8 cellular contexts compared by ENCODE assay signal in the genomic region with DNA sequence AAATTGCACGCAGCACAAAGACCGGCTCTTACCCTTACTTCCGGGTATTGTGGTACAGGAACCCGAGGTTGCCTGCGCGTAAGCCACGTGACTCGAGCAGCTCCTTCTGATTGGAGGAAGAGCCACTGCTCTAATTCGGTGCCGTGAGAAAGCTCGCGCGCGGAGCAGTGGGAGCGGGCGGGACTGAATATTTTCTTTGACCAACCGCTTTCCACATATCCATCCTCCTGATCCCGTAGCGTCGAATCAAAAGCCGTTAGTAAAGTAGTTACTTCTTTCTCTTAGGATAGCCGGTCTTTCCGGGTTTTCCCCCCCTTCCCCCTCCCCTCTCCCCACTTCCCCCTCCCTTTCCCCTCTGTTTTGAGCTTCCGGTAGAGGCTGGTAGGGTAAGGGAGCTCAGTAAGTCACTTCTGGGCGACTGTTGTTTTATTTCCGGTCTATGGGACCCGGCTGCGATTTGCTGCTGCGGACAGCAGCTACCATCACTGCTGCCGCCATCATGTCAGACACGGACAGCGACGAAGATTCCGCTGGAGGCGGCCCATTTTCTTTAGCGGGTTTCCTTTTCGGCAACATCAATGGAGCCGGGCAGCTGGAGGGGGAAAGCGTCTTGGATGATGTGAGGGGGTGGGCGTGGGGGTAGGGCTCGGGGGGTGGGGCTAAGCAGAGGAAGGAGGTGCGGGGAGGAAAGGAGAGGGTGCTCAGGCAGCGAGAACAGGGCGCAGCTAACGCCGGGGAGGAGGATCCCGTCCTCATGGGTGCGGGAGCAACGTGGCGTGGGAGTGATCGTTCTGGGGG. TPM values are rescaled to one million over a fixed set of nuclear protein-coding genes. Genes with fewer than 3 reads are reported as not detected.
DNase-seq lines count a peak whose midpoint lies in the region; ATAC-seq and TF ChIP-seq lines count a peak whose summit lies in the region.

TSS of gene TAF1 (plus strand) at position 482 of the 798 bp plus-strand sequence. CDS start at position 500, 18 bp downstream.

- H3K4me3 Mint-ChIP-seq in activated T-helper 2 cell treated with anti-CD3 and anti-CD28 coated beads, Interferon-gamma antibody, Interleukin-2, Interleukin-4, amounts not matched to agents 10 μg/mL and 5 μg/mL and 100 μg/mL, durations not matched to agents 14 hours and 24 hours and 36 hours (ENCODE audit: low read depth): peak within 1 kb of the TSS; percentile 98
- H3K4me3 Mint-ChIP-seq in naive thymus-derived CD4-positive, alpha-beta T cell: peak within 1 kb of the TSS; percentile 86 to 99 (median 96)
- H3K4me3 Mint-ChIP-seq in stimulated activated naive B cell treated with anti-CD40 and anti-IgM and Interleukin-4, amounts not matched to agents 10 μg/mL and 1 μg/mL and 100 μg/mL, for 72 hours: peak within 1 kb of the TSS; percentile 97 to 99

- H3K4me1 ChIP-seq in RWPE2 (ENCODE audit: insufficient read depth, poor library complexity, severe bottlenecking) (no peaks in the 10 kb centered on the region), fibroblast of lung (ENCODE audit: control insufficient read depth, extremely low read depth, insufficient read depth, low read length) (peaks cover 2% of the 10 kb centered on the region)
- H3K4me1 ChIP-seq in naive thymus-derived CD4-positive, alpha-beta T cell (ENCODE audit: control insufficient read depth in 2 of 2, insufficient read depth in 2 of 2, low read length in 2 of 2): peaks cover 5 to 9% of the 10 kb centered on the region in 2 donors

- peaks cover 32% of the 10 kb centered on the region for H3K36me3 Mint-ChIP-seq in activated T-helper 2 cell treated with anti-CD3 and anti-CD28 coated beads, Interferon-gamma antibody, Interleukin-2, Interleukin-4, amounts not matched to agents 10 μg/mL and 5 μg/mL and 100 μg/mL, durations not matched to agents 14 hours and 24 hours and 36 hours (ENCODE audit: low read depth)
- peaks cover 0 to 10% (median 4%) of the 10 kb centered on the region in 5 donors for H3K36me3 Mint-ChIP-seq in naive thymus-derived CD4-positive, alpha-beta T cell
- peaks cover 14 to 18% of the 10 kb centered on the region in 2 donors for H3K36me3 Mint-ChIP-seq in stimulated activated naive B cell treated with anti-CD40 and anti-IgM and Interleukin-4, amounts not matched to agents 10 μg/mL and 1 μg/mL and 100 μg/mL, for 72 hours

- H3K9ac ChIP-seq in fibroblast of lung (ENCODE audit: insufficient read depth, low read length): peak within 1 kb of the TSS; percentile 86

- CTCF ChIA-PET in naive thymus-derived CD4-positive, alpha-beta T cell (lab: Charles Lee): interaction anchor here (0.6 to 1.2 kb wide), 4 partner anchors 83 to 188 kb away, joined by 3 to 4 read pairs (median 3); partner anchors contain the start of gene NONO

- peak within 1 kb of the TSS; percentile 99 for H3K27ac Mint-ChIP-seq in activated T-helper 2 cell treated with anti-CD3 and anti-CD28 coated beads, Interferon-gamma antibody, Interleukin-2, Interleukin-4, amounts not matched to agents 10 μg/mL and 5 μg/mL and 100 μg/mL, durations not matched to agents 14 hours and 24 hours and 36 hours
- H3K27ac Mint-ChIP-seq in naive thymus-derived CD4-positive, alpha-beta T cell: peak within 1 kb of the TSS; percentile 97 to 100 (median 98)
- peak within 1 kb of the TSS; percentile 99 for H3K27ac Mint-ChIP-seq in stimulated activated naive B cell treated with anti-CD40 and anti-IgM and Interleukin-4, amounts not matched to agents 10 μg/mL and 1 μg/mL and 100 μg/mL, for 72 hours

- peak; percentile 94 for ATAC-seq in RWPE2 (ENCODE audit: low read depth)
- ATAC-seq in naive thymus-derived CD4-positive, alpha-beta T cell: peak; percentile 93
- peak; percentile 87 to 91 for ATAC-seq in stimulated activated naive B cell treated with anti-CD40 and anti-IgM and Interleukin-4, amounts not matched to agents 10 μg/mL and 1 μg/mL and 100 μg/mL, for 72 hours (replicated peaks)

- H3K4me2 ChIP-seq in fibroblast of lung (ENCODE audit: extremely low read depth, insufficient read depth, low read length): peak within 1 kb of the TSS; percentile 82

- H3K4me1 Mint-ChIP-seq in activated T-helper 2 cell treated with anti-CD3 and anti-CD28 coated beads, Interferon-gamma antibody, Interleukin-2, Interleukin-4, amounts not matched to agents 10 μg/mL and 5 μg/mL and 100 μg/mL, durations not matched to agents 14 hours and 24 hours and 36 hours (ENCODE audit: low read depth): peaks cover 20% of the 10 kb centered on the region
- H3K4me1 Mint-ChIP-seq in naive thymus-derived CD4-positive, alpha-beta T cell: peaks cover 12 to 34% (median 27%) of the 10 kb centered on the region in 7 donors
- peaks cover 9 to 19% of the 10 kb centered on the region in 2 donors for H3K4me1 Mint-ChIP-seq in stimulated activated naive B cell treated with anti-CD40 and anti-IgM and Interleukin-4, amounts not matched to agents 10 μg/mL and 1 μg/mL and 100 μg/mL, for 72 hours

- H3K36me3 ChIP-seq in RWPE2 (ENCODE audit: low read depth) (peaks cover 26% of the 10 kb centered on the region), fibroblast of lung (ENCODE audit: control insufficient read depth, insufficient read depth, low read length) (no peaks in the 10 kb centered on the region)
- peaks cover 0 to 5% (median 0%) of the 10 kb centered on the region in 3 experiments for H3K36me3 ChIP-seq in naive thymus-derived CD4-positive, alpha-beta T cell (ENCODE audit: control insufficient read depth in 2 of 3, insufficient read depth in 3 of 3, low read length in 3 of 3)

- TF ChIP-seq CTCF in RWPE2 (IDR thresholded peaks at IDR 0.05; ENCODE audit: poor library complexity, severe bottlenecking) (no peak), fibroblast of lung (conservative IDR thresholded peaks at IDR 0.05 in 1 of 2, IDR thresholded peaks at IDR 0.05 in 1 of 2; ENCODE audit: low read depth in 1 of 2, low read length in 2 of 2) (no peak)

- H3K79me2 ChIP-seq in fibroblast of lung (ENCODE audit: control insufficient read depth, insufficient read depth, low read length): peaks cover 23% of the 10 kb centered on the region

- DNase-seq in EH (ENCODE audit: low read depth) (peak; percentile 98), H4 (ENCODE audit: low spot score) (peak; percentile 98), LoVo (ENCODE audit: low spot score) (peak; percentile 90), RWPE2 (ENCODE audit: low spot score) (peak; percentile 90), fibroblast of lung (ENCODE audit: low read depth in 2 of 2) (peak; percentile 97 to 98)
- peak; percentile 88 for DNase-seq in activated T-helper 2 cell treated with anti-CD3 and anti-CD28 coated beads, Interferon-gamma antibody, Interleukin-2, Interleukin-4, amounts not matched to agents 10 μg/mL and 5 μg/mL and 100 μg/mL, durations not matched to agents 14 hours and 24 hours and 36 hours (ENCODE audit: low spot score)
- peak; percentile 61 to 94 (median 90) for DNase-seq in naive thymus-derived CD4-positive, alpha-beta T cell
- DNase-seq in stimulated activated naive B cell treated with anti-CD40 and anti-IgM and Interleukin-4, amounts not matched to agents 10 μg/mL and 1 μg/mL and 100 μg/mL, for 72 hours: peak; percentile 89

- H3K27me3 ChIP-seq in RWPE2 (ENCODE audit: insufficient read depth, poor library complexity, severe bottlenecking) (no peaks in the 10 kb centered on the region), fibroblast of lung (ENCODE audit: control insufficient read depth, insufficient read depth, low read length) (no peaks in the 10 kb centered on the region)
- no peaks in the 10 kb centered on the region for H3K27me3 ChIP-seq in naive thymus-derived CD4-positive, alpha-beta T cell (ENCODE audit: control insufficient read depth in 2 of 2, insufficient read depth in 2 of 2, low read length in 2 of 2)

- POLR2A ChIA-PET in naive thymus-derived CD4-positive, alpha-beta T cell (lab: Charles Lee): interaction anchor here (0.6 to 5.6 kb wide), 24 partner anchors 10 to 873 kb away, joined by 3 to 67 read pairs (median 5); partner anchors contain the start of genes ERCC6L, FOXO4, IL2RG and MED12

- H3K27ac ChIP-seq in RWPE2 (ENCODE audit: poor library complexity, severe bottlenecking) (peak within 1 kb of the TSS; percentile 80), fibroblast of lung (ENCODE audit: insufficient read depth, low read length) (peak within 1 kb of the TSS; percentile 94)
- H3K27ac ChIP-seq in naive thymus-derived CD4-positive, alpha-beta T cell (ENCODE audit: low read depth, low read length): peak within 1 kb of the TSS; percentile 94

- H3K9me3 Mint-ChIP-seq in activated T-helper 2 cell treated with anti-CD3 and anti-CD28 coated beads, Interferon-gamma antibody, Interleukin-2, Interleukin-4, amounts not matched to agents 10 μg/mL and 5 μg/mL and 100 μg/mL, durations not matched to agents 14 hours and 24 hours and 36 hours: no peaks in the 10 kb centered on the region
- H3K9me3 Mint-ChIP-seq in naive thymus-derived CD4-positive, alpha-beta T cell: no peaks in the 10 kb centered on the region
- no peaks in the 10 kb centered on the region for H3K9me3 Mint-ChIP-seq in stimulated activated naive B cell treated with anti-CD40 and anti-IgM and Interleukin-4, amounts not matched to agents 10 μg/mL and 1 μg/mL and 100 μg/mL, for 72 hours

- H2AFZ ChIP-seq in fibroblast of lung (ENCODE audit: low read length): peak within 1 kb of the TSS; percentile 26

- intact Hi-C loops in activated T-helper 2 cell treated with anti-CD3 and anti-CD28 coated beads, Interferon-gamma antibody, Interleukin-2, Interleukin-4, amounts not matched to agents 10 μg/mL and 5 μg/mL and 100 μg/mL, durations not matched to agents 14 hours and 24 hours and 36 hours (cut with micrococcal nuclease): loop anchor here (1.0 to 10.0 kb wide), 5 partner anchors 64 to 251 kb away; partner anchors contain the start of genes IL2RG, ITGB1BP2, MED12 and ZMYM3
- intact Hi-C loops in naive thymus-derived CD4-positive, alpha-beta T cell (cut with micrococcal nuclease): loop anchor here (1.0 to 10.0 kb wide), 13 partner anchors 83 to 1231 kb away; partner anchors contain the start of genes NONO (in 2 of the 2), SNX12 (in 2 of the 2), ZMYM3 (in 2 of the 2) and IGBP1 (in 1 of the 2)

- peak within 1 kb of the TSS; percentile 58 for H3K4me3 ChIP-seq in RWPE2 (ENCODE audit: severe bottlenecking)
- H3K4me3 ChIP-seq in fibroblast of lung (replicated peaks in 1 of 4; ENCODE audit: control extremely low read depth in 1 of 4, insufficient read depth in 1 of 4, low read depth in 3 of 4, low read length in 4 of 4): peak within 1 kb of the TSS; percentile 68 to 84 (median 73)
- H3K4me3 ChIP-seq in naive thymus-derived CD4-positive, alpha-beta T cell (ENCODE audit: low read length): peak within 1 kb of the TSS; percentile 81

- no peaks in the 10 kb centered on the region for H3K27me3 Mint-ChIP-seq in activated T-helper 2 cell treated with anti-CD3 and anti-CD28 coated beads, Interferon-gamma antibody, Interleukin-2, Interleukin-4, amounts not matched to agents 10 μg/mL and 5 μg/mL and 100 μg/mL, durations not matched to agents 14 hours and 24 hours and 36 hours (ENCODE audit: low read depth)
- no peaks in the 10 kb centered on the region for H3K27me3 Mint-ChIP-seq in naive thymus-derived CD4-positive, alpha-beta T cell
- H3K27me3 Mint-ChIP-seq in stimulated activated naive B cell treated with anti-CD40 and anti-IgM and Interleukin-4, amounts not matched to agents 10 μg/mL and 1 μg/mL and 100 μg/mL, for 72 hours: no peaks in the 10 kb centered on the region

- no peaks in the 10 kb centered on the region for H4K20me1 ChIP-seq in fibroblast of lung (ENCODE audit: control insufficient read depth, extremely low read depth, insufficient read depth, low read length)

- H3K9me3 ChIP-seq in RWPE2 (ENCODE audit: severe bottlenecking) (no peaks in the 10 kb centered on the region), fibroblast of lung (ENCODE audit: control insufficient read depth, insufficient read depth, low read depth, low read length) (no peaks in the 10 kb centered on the region)
- H3K9me3 ChIP-seq in naive thymus-derived CD4-positive, alpha-beta T cell (ENCODE audit: control insufficient read depth in 2 of 3, low read length in 3 of 3): no peaks in the 10 kb centered on the region

RNA-seq across cellular contexts. Expression of gene TAF1, which starts in this region (rescaled TPM):
- 9.2 and 10.9 TPM in 2 replicates for total RNA-seq in H4 (2014; rRNA removed; shearing (Covaris generic))
- total RNA-seq in activated T-helper 2 cell treated with anti-CD3 and anti-CD28 coated beads, Interferon-gamma antibody, Interleukin-2, Interleukin-4, amounts not matched to agents 10 μg/mL and 5 μg/mL and 100 μg/mL, durations not matched to agents 14 hours and 24 hours and 36 hours: 48.0 and 49.6 TPM in 2 replicates
- total RNA-seq in fibroblast of lung: 45.2 and 49.0 TPM in 2 replicates
- 15.4 and 19.3 TPM in 2 replicates for polyA plus RNA-seq in fibroblast of lung
- polyA plus RNA-seq in fibroblast of lung (2012): 11.8 and 13.6 TPM in 2 replicates
- 13.5 and 16.8 TPM in 2 replicates for polyA minus RNA-seq in fibroblast of lung (ENCODE audit: low replicate concordance)
- 10 to 100 TPM; 55.4 to 86.7 (median 76.1) TPM for total RNA-seq in naive thymus-derived CD4-positive, alpha-beta T cell
- 10 to 100 TPM in 1 of 2 donors, 1 to 10 TPM in 1; 7.1 to 11.3 TPM for polyA plus RNA-seq in naive thymus-derived CD4-positive, alpha-beta T cell

Comparison
In these comparisons a context has a peak if more than half of its experiments do, and no peak if none do; other contexts are left out.
1. Peak in every context shown above with its lines: DNase-seq, ATAC-seq, H3K4me3 ChIP-seq and H3K27ac ChIP-seq.